10 cellular contexts compared by ENCODE assay signal in the genomic region with DNA sequence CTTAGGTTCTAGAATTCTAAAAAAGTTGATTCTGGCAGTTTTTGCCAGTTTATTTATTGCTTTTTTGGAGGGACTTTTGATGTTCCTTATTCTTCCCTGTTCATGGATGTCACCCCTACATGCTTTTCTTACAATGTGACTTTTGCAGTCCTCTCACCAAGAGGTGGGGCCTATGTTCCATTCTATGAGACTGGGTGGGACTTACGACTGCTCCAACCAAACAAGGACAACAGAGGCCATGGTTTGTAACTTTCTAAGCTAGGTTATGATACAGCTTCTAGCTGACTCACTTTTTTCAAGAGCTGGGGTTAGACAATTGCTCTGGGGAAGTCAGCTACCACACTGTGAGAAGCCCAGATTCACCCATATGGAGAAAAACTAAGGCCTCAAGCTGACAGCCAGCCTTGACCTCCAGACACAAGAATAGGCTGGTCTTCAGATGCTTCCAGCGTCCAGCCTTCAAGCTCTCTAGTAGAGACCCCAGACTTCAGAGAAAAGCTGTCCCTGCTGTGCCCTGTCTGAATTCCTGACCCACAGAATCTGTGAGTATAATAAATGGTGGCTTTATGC. TPM values are rescaled to one million over a fixed set of nuclear protein-coding genes. Genes with fewer than 3 reads are reported as not detected.
A peak's percentile ranks its signal among the peaks of the same experiment; 100 is the strongest.
DNase-seq lines count a peak whose midpoint lies in the region; ATAC-seq and TF ChIP-seq lines count a peak whose summit lies in the region.
"Had no signal": no experiment of that assay in that cellular context is flagged by ENCODE, and none has a peak within 500 bp of the region (broad histone marks: within the 10 kb centered on the region; RNA-seq: fewer than 3 reads in every experiment).

No MANE protein-coding gene starts in this region.

- H3K4me3 ChIP-seq in PC-3 (ENCODE audit: low read length) (no peak overlapping the region), fibroblast of lung (replicated peaks in 1 of 4; ENCODE audit: control extremely low read depth in 1 of 4, insufficient read depth in 1 of 4, low read depth in 3 of 4, low read length in 4 of 4) (no peak overlapping the region), osteoblast (ENCODE audit: insufficient read depth, low read length) (no peak overlapping the region)

- POLR2A ChIA-PET in PC-3 (lab: Charles Lee; ENCODE audit: unreplicated experiment): no interaction called here

- H2AFZ ChIP-seq in PC-3 (ENCODE audit: low read length) (no peak overlapping the region), fibroblast of lung (ENCODE audit: low read length) (no peak overlapping the region), osteoblast (ENCODE audit: low read length) (no peak overlapping the region)

- no peak overlapping the region for H3K9ac ChIP-seq in PC-3 (ENCODE audit: low read length)
- no peak overlapping the region for H3K9ac ChIP-seq in fibroblast of lung (ENCODE audit: insufficient read depth, low read length)

- H3K9me3 ChIP-seq in PC-3 (ENCODE audit: low read length): no peaks in the 10 kb centered on the region
- H3K9me3 ChIP-seq in fibroblast of lung (ENCODE audit: control insufficient read depth, insufficient read depth, low read depth, low read length): no peaks in the 10 kb centered on the region
- no peaks in the 10 kb centered on the region for H3K9me3 ChIP-seq in osteoblast (ENCODE audit: low read depth, low read length)

- no peaks in the 10 kb centered on the region for H3F3A ChIP-seq in PC-3 (ENCODE audit: low read length, unreplicated experiment)

- H3K27ac ChIP-seq in PC-3 (ENCODE audit: low read length) (no peak overlapping the region), fibroblast of lung (ENCODE audit: insufficient read depth, low read length) (no peak overlapping the region), osteoblast (ENCODE audit: low read depth, low read length) (no peak overlapping the region)
- H3K27ac ChIP-seq: VCaP had no signal

- H3K27me3 ChIP-seq in PC-3 (ENCODE audit: low read length) (no peaks in the 10 kb centered on the region), fibroblast of lung (ENCODE audit: control insufficient read depth, insufficient read depth, low read length) (no peaks in the 10 kb centered on the region), osteoblast (ENCODE audit: insufficient read depth, low read length) (no peaks in the 10 kb centered on the region)

- CTCF ChIA-PET in PC-3 (lab: Charles Lee): interaction anchor here (0.6 kb wide), 1 partner anchor 76 kb away, joined by 3 read pairs; no protein-coding TSS in a partner anchor

- H3K36me3 ChIP-seq in PC-3 (ENCODE audit: low read depth, low read length) (peaks cover 5% of the 10 kb centered on the region; the same call in 1 of the 2 replicates), fibroblast of lung (ENCODE audit: control insufficient read depth, insufficient read depth, low read length) (no peaks in the 10 kb centered on the region), osteoblast (ENCODE audit: insufficient read depth, low read length) (no peaks in the 10 kb centered on the region)

- intact Hi-C loops in PC-3 (cut with micrococcal nuclease): no loop called here

- ATAC-seq in PC-3 (peak; percentile 24; the same call in 1 of the 2 replicates), HG03460 (IDR thresholded peaks at IDR 0.05; ENCODE audit: unreplicated experiment) (no peak)
- ATAC-seq: stimulated activated memory B cell treated with anti-CD40 and anti-IgM and Interleukin-4, amounts not matched to agents 10 μg/mL and 1 μg/mL and 100 μg/mL, for 72 hours had no signal

- H3K79me2 ChIP-seq in PC-3 (ENCODE audit: low read length) (no peaks in the 10 kb centered on the region), fibroblast of lung (ENCODE audit: control insufficient read depth, insufficient read depth, low read length) (no peaks in the 10 kb centered on the region), osteoblast (ENCODE audit: insufficient read depth, low read length) (no peaks in the 10 kb centered on the region)

- no TSS peak for BruUV-seq in PC-3 (replicated peaks; lab: Mats Ljungman, UMichigan)

- no peaks in the 10 kb centered on the region for H3K9me2 ChIP-seq in PC-3 (replicated peaks; ENCODE audit: low read length)

- peak; percentile 27 for DNase-seq in GM04503 (ENCODE audit: low read depth)
- DNase-seq in PC-3: no peak
- peak; percentile 45 to 74 for DNase-seq in fibroblast of lung (ENCODE audit: low read depth in 2 of 2)
- peak; percentile 54 for DNase-seq in osteoblast (ENCODE audit: insufficient read length, low spot score, missing footprints)
- no peak for DNase-seq in ecto neural progenitor cell (ENCODE audit: low spot score)
- DNase-seq in DMS114 treated with DMSO at 0.1 percent for 48 hours (lab: John Stamatoyannopoulos, UW; ENCODE audit: unreplicated experiment): no peak
- DNase-seq in GOT3 (lab: John Stamatoyannopoulos, UW): no peak

- H3K4me1 ChIP-seq in PC-3 (ENCODE audit: insufficient read depth, low read length): no peaks in the 10 kb centered on the region
- no peaks in the 10 kb centered on the region for H3K4me1 ChIP-seq in fibroblast of lung (ENCODE audit: control insufficient read depth, extremely low read depth, insufficient read depth, low read length)
- peaks cover 6% of the 10 kb centered on the region for H3K4me1 ChIP-seq in osteoblast (ENCODE audit: insufficient read depth, low read length)

- TF ChIP-seq CTCF in PC-3 (conservative IDR thresholded peaks at IDR 0.05; ENCODE audit: low read depth, low read length) (no peak), fibroblast of lung (conservative IDR thresholded peaks at IDR 0.05 in 1 of 2, IDR thresholded peaks at IDR 0.05 in 1 of 2; ENCODE audit: low read depth in 1 of 2, low read length in 2 of 2) (no peak), osteoblast (IDR thresholded peaks at IDR 0.05; ENCODE audit: extremely low read depth, low read depth, low read length) (no peak)

- no peak overlapping the region for H3K4me2 ChIP-seq in PC-3 (ENCODE audit: low read length)
- H3K4me2 ChIP-seq in fibroblast of lung (ENCODE audit: extremely low read depth, insufficient read depth, low read length): no peak overlapping the region
- no peak overlapping the region for H3K4me2 ChIP-seq in osteoblast (ENCODE audit: insufficient read depth, low read length)

- H4K20me1 ChIP-seq in PC-3 (ENCODE audit: low read length): no peaks in the 10 kb centered on the region
- H4K20me1 ChIP-seq in fibroblast of lung (ENCODE audit: control insufficient read depth, extremely low read depth, insufficient read depth, low read length): no peaks in the 10 kb centered on the region
- no peaks in the 10 kb centered on the region for H4K20me1 ChIP-seq in osteoblast (ENCODE audit: insufficient read depth, low read length)

RNA-seq across cellular contexts. Expression of a gene that starts 39.5 kb away (rescaled TPM):
- total RNA-seq in PC-3 (2014; rRNA removed): 32.0 and 37.5 TPM in 2 replicates
- 36.5 and 43.6 TPM in 2 replicates for total RNA-seq in fibroblast of lung
- polyA plus RNA-seq in fibroblast of lung: 17.1 and 22.0 TPM in 2 replicates
- polyA plus RNA-seq in fibroblast of lung (2012): 27.0 and 34.2 TPM in 2 replicates
- polyA minus RNA-seq in fibroblast of lung (ENCODE audit: low replicate concordance): 1.1 and 9.8 TPM in 2 replicates
- total RNA-seq in osteoblast: 35.4 and 38.4 TPM in 2 replicates

RNA-seq across cellular contexts. Expression of a gene that starts 39.6 kb away (rescaled TPM):
- total RNA-seq in PC-3 (2014; rRNA removed) (207 and 215 TPM in 2 replicates), fibroblast of lung (160 and 161 TPM in 2 replicates), osteoblast (142 and 143 TPM in 2 replicates)
- 381 and 461 TPM in 2 replicates for polyA plus RNA-seq in fibroblast of lung
- 318 and 342 TPM in 2 replicates for polyA plus RNA-seq in fibroblast of lung (2012)
- 1.6 and 3.5 TPM in 2 replicates for polyA minus RNA-seq in fibroblast of lung (ENCODE audit: low replicate concordance)

Comparison
In these comparisons a context has a peak if more than half of its experiments do, and no peak if none do; other contexts are left out.
1. DNase-seq: peak in GM04503 (single experiment), fibroblast of lung (2 of 2) and osteoblast (single experiment); none in PC-3 (single experiment), ecto neural progenitor cell (single experiment), DMS114 treated with DMSO at 0.1 percent for 48 hours (single experiment) and GOT3 (single experiment).